Comparison of ENCODE assay signal across 1 cellular context in the genomic region with DNA sequence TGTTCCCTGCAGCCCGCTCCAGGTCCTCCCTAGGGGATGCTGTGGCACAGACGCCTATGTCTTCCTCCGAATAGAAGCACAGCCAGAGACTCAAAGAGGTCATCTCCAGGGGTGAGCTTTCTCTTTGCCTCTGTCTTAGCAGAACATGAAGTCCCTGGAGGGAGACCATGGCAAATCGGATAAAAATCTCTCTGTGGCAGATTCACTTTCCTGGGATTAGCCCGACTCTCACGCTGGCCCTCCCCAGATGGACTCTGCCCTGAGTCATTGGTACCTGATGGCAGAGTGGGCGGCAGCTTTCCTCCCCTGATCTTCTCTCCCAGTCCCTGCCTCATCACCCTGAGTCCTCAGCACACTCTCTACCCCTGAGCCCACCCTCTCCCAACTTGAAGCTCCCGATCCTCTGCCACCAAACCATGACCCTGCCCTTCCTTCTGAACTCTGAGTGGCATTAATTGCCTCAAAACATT.
TF ChIP-seq lines count a peak whose summit lies in the region.

No MANE protein-coding gene starts in this region.

TF ChIP-seq in IMR-90, 13 proteins besides CTCF, POLR2A, EP300 and RAD21:
- TF ChIP-seq, protein P1, sequence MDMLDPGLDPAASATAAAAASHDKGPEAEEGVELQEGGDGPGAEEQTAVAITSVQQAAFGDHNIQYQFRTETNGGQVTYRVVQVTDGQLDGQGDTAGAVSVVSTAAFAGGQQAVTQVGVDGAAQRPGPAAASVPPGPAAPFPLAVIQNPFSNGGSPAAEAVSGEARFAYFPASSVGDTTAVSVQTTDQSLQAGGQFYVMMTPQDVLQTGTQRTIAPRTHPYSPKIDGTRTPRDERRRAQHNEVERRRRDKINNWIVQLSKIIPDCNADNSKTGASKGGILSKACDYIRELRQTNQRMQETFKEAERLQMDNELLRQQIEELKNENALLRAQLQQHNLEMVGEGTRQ (IDR thresholded peaks at IDR 0.05; ENCODE audit: low read depth, low read length) = no peak
- no peak for TF ChIP-seq RCOR1 (IDR thresholded peaks at IDR 0.05; ENCODE audit: insufficient replicate concordance, low read length)
- TF ChIP-seq FOS (IDR thresholded peaks at IDR 0.05; ENCODE audit: low read depth, low read length) = no peak
- TF ChIP-seq CEBPB (IDR thresholded peaks at IDR 0.05; ENCODE audit: low read depth, low read length) = no peak
- TF ChIP-seq, protein P2, sequence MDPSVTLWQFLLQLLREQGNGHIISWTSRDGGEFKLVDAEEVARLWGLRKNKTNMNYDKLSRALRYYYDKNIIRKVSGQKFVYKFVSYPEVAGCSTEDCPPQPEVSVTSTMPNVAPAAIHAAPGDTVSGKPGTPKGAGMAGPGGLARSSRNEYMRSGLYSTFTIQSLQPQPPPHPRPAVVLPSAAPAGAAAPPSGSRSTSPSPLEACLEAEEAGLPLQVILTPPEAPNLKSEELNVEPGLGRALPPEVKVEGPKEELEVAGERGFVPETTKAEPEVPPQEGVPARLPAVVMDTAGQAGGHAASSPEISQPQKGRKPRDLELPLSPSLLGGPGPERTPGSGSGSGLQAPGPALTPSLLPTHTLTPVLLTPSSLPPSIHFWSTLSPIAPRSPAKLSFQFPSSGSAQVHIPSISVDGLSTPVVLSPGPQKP (IDR thresholded peaks at IDR 0.05; ENCODE audit: borderline replicate concordance, low read depth, low read length) = no peak
- no peak for TF ChIP-seq CHD1 (IDR thresholded peaks at IDR 0.05; ENCODE audit: low read depth, low read length)
- no peak for TF ChIP-seq SMC3 (IDR thresholded peaks at IDR 0.05; ENCODE audit: low read depth, low read length)
- TF ChIP-seq MAFK (IDR thresholded peaks at IDR 0.05; ENCODE audit: low read depth, low read length) = no peak
- no peak for TF ChIP-seq BHLHE40 (IDR thresholded peaks at IDR 0.05; ENCODE audit: low read depth, low read length)
- no peak for TF ChIP-seq NFE2L2 (IDR thresholded peaks at IDR 0.05; ENCODE audit: low read depth, low read length)
TF ChIP-seq in IMR-90: peak in this region for 0.
